Comparison of ENCODE assay signal across 8 cellular contexts in the genomic region with DNA sequence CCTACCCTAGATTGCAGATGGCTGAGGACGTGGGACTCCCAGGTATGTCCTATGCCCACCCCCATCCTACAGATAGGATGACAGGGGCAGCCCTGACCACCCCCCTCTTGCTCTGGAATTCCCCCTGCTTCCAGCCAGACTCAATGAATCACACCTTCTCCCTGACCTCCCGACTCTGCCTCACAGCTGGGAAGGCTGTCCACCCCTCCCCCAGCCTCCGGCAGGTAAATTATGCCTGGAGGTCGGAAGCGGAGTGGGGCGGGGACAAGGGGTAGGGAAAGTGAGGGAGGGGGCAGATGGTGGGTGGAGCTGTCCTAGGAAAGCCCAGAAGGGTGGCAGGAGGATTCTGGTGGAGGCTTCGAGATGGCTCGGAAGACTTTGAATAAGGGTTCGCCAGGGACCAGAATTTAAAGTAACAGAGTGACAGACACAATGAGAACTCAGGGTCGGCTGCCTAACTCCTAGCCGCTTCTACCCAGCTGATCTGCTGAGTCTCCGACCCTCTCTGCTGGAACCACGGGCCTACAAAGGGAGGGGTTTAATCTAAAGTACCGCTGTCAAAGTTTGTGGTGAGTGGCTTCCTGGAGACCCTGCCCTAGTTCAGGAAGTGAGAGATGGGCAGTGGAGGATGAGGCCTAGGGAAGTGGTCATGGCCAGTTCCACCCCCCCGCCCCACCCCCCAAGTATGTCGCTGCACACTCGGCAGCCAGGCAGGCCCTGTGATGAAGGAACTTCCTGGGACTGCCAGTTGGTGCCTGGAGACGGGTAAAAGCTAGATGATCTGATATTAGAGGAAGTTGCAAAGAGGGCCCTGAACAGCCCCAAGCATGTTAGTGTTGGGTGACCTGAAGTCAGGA. TPM values are rescaled to one million over a fixed set of nuclear protein-coding genes. Genes with fewer than 3 reads are reported as not detected.
A peak's percentile ranks its signal among the peaks of the same experiment; 100 is the strongest.
DNase-seq lines count a peak whose midpoint lies in the region; ATAC-seq lines count a peak whose summit lies in the region.

No MANE protein-coding gene starts in this region.

- H3K36me3 Mint-ChIP-seq in activated T-helper 1 cell treated with anti-CD3 and anti-CD28 coated beads, Interleukin-12 subunit alpha, Interleukin-12 subunit beta, Interleukin-2, Interleukin-4 antibody, amounts not matched to agents 30 ng/mL and 10 ng/mL and 1 ng/mL, durations not matched to agents 14 hours and 24 hours and 36 hours (ENCODE audit: low read depth), result peaks cover 8% of the 10 kb centered on the region

- peaks cover 10% of the 10 kb centered on the region for H3K27me3 Mint-ChIP-seq in activated T-helper 1 cell treated with anti-CD3 and anti-CD28 coated beads, Interleukin-12 subunit alpha, Interleukin-12 subunit beta, Interleukin-2, Interleukin-4 antibody, amounts not matched to agents 30 ng/mL and 10 ng/mL and 1 ng/mL, durations not matched to agents 14 hours and 24 hours and 36 hours (ENCODE audit: insufficient read depth)

- intact Hi-C loops in activated T-helper 1 cell treated with anti-CD3 and anti-CD28 coated beads, Interleukin-12 subunit alpha, Interleukin-12 subunit beta, Interleukin-2, Interleukin-4 antibody, amounts not matched to agents 30 ng/mL and 10 ng/mL and 1 ng/mL, durations not matched to agents 14 hours and 24 hours and 36 hours (cut with micrococcal nuclease), result loop anchor here (2.0 to 5.0 kb wide), 4 partner anchors 16 to 204 kb away; a partner anchor contains a TSS
- intact Hi-C loops in left ventricle myocardium superior (cut with micrococcal nuclease), result no loop called here

- ATAC-seq in left ventricle myocardium superior, result peak; percentile 15

- peak overlapping the region; percentile 83 for H3K27ac Mint-ChIP-seq in activated T-helper 1 cell treated with anti-CD3 and anti-CD28 coated beads, Interleukin-12 subunit alpha, Interleukin-12 subunit beta, Interleukin-2, Interleukin-4 antibody, amounts not matched to agents 30 ng/mL and 10 ng/mL and 1 ng/mL, durations not matched to agents 14 hours and 24 hours and 36 hours

- peak overlapping the region; percentile 47 for H3K4me3 Mint-ChIP-seq in activated T-helper 1 cell treated with anti-CD3 and anti-CD28 coated beads, Interleukin-12 subunit alpha, Interleukin-12 subunit beta, Interleukin-2, Interleukin-4 antibody, amounts not matched to agents 30 ng/mL and 10 ng/mL and 1 ng/mL, durations not matched to agents 14 hours and 24 hours and 36 hours

- DNase-seq in activated gamma-delta T cell treated with Interleukin-2 at 50 U/mL for 16 hours, result peak; percentile 49
- no peak for DNase-seq in activated gamma-delta T cell (lab: John Stamatoyannopoulos, UW)
- DNase-seq in activated T-helper 1 cell treated with anti-CD3 and anti-CD28 coated beads, Interleukin-12 subunit alpha, Interleukin-12 subunit beta, Interleukin-2, Interleukin-4 antibody, amounts not matched to agents 30 ng/mL and 10 ng/mL and 1 ng/mL, durations not matched to agents 14 hours and 24 hours and 36 hours (ENCODE audit: low spot score), result peak; percentile 57
- DNase-seq in left ventricle myocardium superior, result no peak
- DNase-seq in renal cortical epithelial cell (ENCODE audit: low read depth), result peak; percentile 89
- DNase-seq in NCI-H1092 (lab: John Stamatoyannopoulos, UW), result no peak
- DNase-seq in H4 (ENCODE audit: low spot score), result no peak
- no peak for DNase-seq in stimulated activated CD4-positive, alpha-beta T cell treated with anti-CD3 and anti-CD28 coated beads, Interleukin-2, amount 100 ng/mL, for 48 hours

- H3K9me3 Mint-ChIP-seq in activated T-helper 1 cell treated with anti-CD3 and anti-CD28 coated beads, Interleukin-12 subunit alpha, Interleukin-12 subunit beta, Interleukin-2, Interleukin-4 antibody, amounts not matched to agents 30 ng/mL and 10 ng/mL and 1 ng/mL, durations not matched to agents 14 hours and 24 hours and 36 hours, result peaks cover 14% of the 10 kb centered on the region

- peaks cover 70% of the 10 kb centered on the region for H3K4me1 Mint-ChIP-seq in activated T-helper 1 cell treated with anti-CD3 and anti-CD28 coated beads, Interleukin-12 subunit alpha, Interleukin-12 subunit beta, Interleukin-2, Interleukin-4 antibody, amounts not matched to agents 30 ng/mL and 10 ng/mL and 1 ng/mL, durations not matched to agents 14 hours and 24 hours and 36 hours (ENCODE audit: low read depth)

RNA-seq across cellular contexts. Expression of a gene that starts 4.2 kb away (rescaled TPM):
- total RNA-seq in activated T-helper 1 cell treated with anti-CD3 and anti-CD28 coated beads, Interleukin-12 subunit alpha, Interleukin-12 subunit beta, Interleukin-2, Interleukin-4 antibody, amounts not matched to agents 30 ng/mL and 10 ng/mL and 1 ng/mL, durations not matched to agents 14 hours and 24 hours and 36 hours, result 5.5 and 6.2 TPM in 2 replicates
- total RNA-seq in left ventricle myocardium superior (22.0 TPM), renal cortical epithelial cell (68.9 and 119 TPM in 2 replicates)
- total RNA-seq in H4 (2014; rRNA removed; shearing (Covaris generic)), result 4.6 and 8.9 TPM in 2 replicates

Comparison
In these comparisons a context has a peak if more than half of its experiments do, and no peak if none do; other contexts are left out.
1. DNase-seq: peak in activated gamma-delta T cell treated with Interleukin-2 at 50 U/mL for 16 hours (single experiment), activated T-helper 1 cell treated with anti-CD3 and anti-CD28 coated beads, Interleukin-12 subunit alpha, Interleukin-12 subunit beta, Interleukin-2, Interleukin-4 antibody, amounts not matched to agents 30 ng/mL and 10 ng/mL and 1 ng/mL, durations not matched to agents 14 hours and 24 hours and 36 hours (single experiment) and renal cortical epithelial cell (single experiment); none in activated gamma-delta T cell (single experiment), left ventricle myocardium superior (single experiment), NCI-H1092 (single experiment), H4 (single experiment) and stimulated activated CD4-positive, alpha-beta T cell treated with anti-CD3 and anti-CD28 coated beads, Interleukin-2, amount 100 ng/mL, for 48 hours (0 of 2).